9 cellular contexts compared by ENCODE assay signal in genomic region chr3:37779289-37780152, GRCh38.
DNase-seq lines count a peak whose midpoint lies in the region; ATAC-seq, FAIRE-seq and TF ChIP-seq lines count a peak whose summit lies in the region.
"Had no signal": no experiment of that assay in that cellular context is flagged by ENCODE, and none has a peak within 500 bp of the region (broad histone marks: within the 10 kb centered on the region; RNA-seq: fewer than 3 reads in every experiment).

No MANE protein-coding gene starts in this region.

- CTCF ChIA-PET in CD8-positive, alpha-beta T cell (lab: Charles Lee): interaction anchor here (0.7 to 0.9 kb wide), 2 partner anchors 11 to 16 kb away, joined by 3 read pairs; no protein-coding TSS in a partner anchor

- no peaks in the 10 kb centered on the region for H3K36me3 Mint-ChIP-seq in CD8-positive, alpha-beta T cell

- peaks cover 5% of the 10 kb centered on the region for H3K9me3 Mint-ChIP-seq in CD8-positive, alpha-beta T cell

- DNase-seq in CD8-positive, alpha-beta T cell: no peak
- peak; percentile 67 for DNase-seq in LHCN-M2 (ENCODE audit: low read depth)
- peak; percentile 34 for DNase-seq in RCC 7860 (ENCODE audit: low spot score)
- peak in 2 of 10 donors; percentile 23 to 50 for DNase-seq in dorsolateral prefrontal cortex
- DNase-seq in lung microvascular endothelial cell (ENCODE audit: low read depth in 2 of 2): peak; percentile 86 to 90

- no peaks in the 10 kb centered on the region for H3K27me3 Mint-ChIP-seq in CD8-positive, alpha-beta T cell (ENCODE audit: low read depth)

- H3K4me1 ChIP-seq in CD8-positive, alpha-beta T cell (ENCODE audit: insufficient read depth, low read length): peaks cover 8% of the 10 kb centered on the region

- POLR2A ChIA-PET in CD8-positive, alpha-beta T cell (lab: Charles Lee): no interaction called here

- no peak overlapping the region for H3K27ac Mint-ChIP-seq in CD8-positive, alpha-beta T cell

- H3K27me3 ChIP-seq in CD8-positive, alpha-beta T cell (ENCODE audit: insufficient read depth, low read length): no peaks in the 10 kb centered on the region
- no peaks in the 10 kb centered on the region for H3K27me3 ChIP-seq in dorsolateral prefrontal cortex

- H3K4me3 ChIP-seq in CD8-positive, alpha-beta T cell (ENCODE audit: low read depth, low read length): no peak overlapping the region
- H3K4me3 ChIP-seq in dorsolateral prefrontal cortex: no peak overlapping the region
- H3K4me3 ChIP-seq: SK-N-MC had no signal

- no peaks in the 10 kb centered on the region for H3K36me3 ChIP-seq in CD8-positive, alpha-beta T cell (ENCODE audit: insufficient read depth, low read length)

- TF ChIP-seq CTCF in CD8-positive, alpha-beta T cell (IDR thresholded peaks at IDR 0.05): peak; percentile 61
- TF ChIP-seq CTCF in dorsolateral prefrontal cortex (IDR thresholded peaks at IDR 0.05 in 54 of 56, conservative IDR thresholded peaks at IDR 0.05 in 2 of 56; ENCODE audit: low read depth in 1 of 56, partially characterized antibody in 56 of 56): peak; percentile 61 to 89 (median 81)

- peak; percentile 58 for FAIRE-seq in RCC 7860 (lab: Jason Lieb, UNC)

- intact Hi-C loops in CD8-positive, alpha-beta T cell (cut with DNase I, micrococcal nuclease): no loop called here
- intact Hi-C loops in dorsolateral prefrontal cortex (cut with DNase I): no loop called here

- no peak overlapping the region for H3K27ac ChIP-seq in CD8-positive, alpha-beta T cell (ENCODE audit: low read depth, low read length)
- H3K27ac ChIP-seq in dorsolateral prefrontal cortex: no peak overlapping the region
- H3K27ac ChIP-seq: SK-N-MC had no signal

- ATAC-seq in CD8-positive, alpha-beta T cell: no peak
- ATAC-seq in GM18868 (IDR thresholded peaks at IDR 0.05; ENCODE audit: unreplicated experiment) (peak; percentile 69), GM21528 (IDR thresholded peaks at IDR 0.05; ENCODE audit: low FRiP score, unreplicated experiment) (no peak), GM19455 (IDR thresholded peaks at IDR 0.05; ENCODE audit: unreplicated experiment) (no peak)

- H3K4me3 Mint-ChIP-seq in CD8-positive, alpha-beta T cell: no peak overlapping the region

- H3K4me1 Mint-ChIP-seq in CD8-positive, alpha-beta T cell (ENCODE audit: low read depth): peaks cover 9% of the 10 kb centered on the region

- no peaks in the 10 kb centered on the region for H3K9me3 ChIP-seq in CD8-positive, alpha-beta T cell (ENCODE audit: low read length)

Comparison
In these comparisons a context has a peak if more than half of its experiments do, and no peak if none do; other contexts are left out.
1. DNase-seq: peak in LHCN-M2 (single experiment), RCC 7860 (single experiment) and lung microvascular endothelial cell (2 of 2); none in CD8-positive, alpha-beta T cell (0 of 7).